In the genomic region with DNA sequence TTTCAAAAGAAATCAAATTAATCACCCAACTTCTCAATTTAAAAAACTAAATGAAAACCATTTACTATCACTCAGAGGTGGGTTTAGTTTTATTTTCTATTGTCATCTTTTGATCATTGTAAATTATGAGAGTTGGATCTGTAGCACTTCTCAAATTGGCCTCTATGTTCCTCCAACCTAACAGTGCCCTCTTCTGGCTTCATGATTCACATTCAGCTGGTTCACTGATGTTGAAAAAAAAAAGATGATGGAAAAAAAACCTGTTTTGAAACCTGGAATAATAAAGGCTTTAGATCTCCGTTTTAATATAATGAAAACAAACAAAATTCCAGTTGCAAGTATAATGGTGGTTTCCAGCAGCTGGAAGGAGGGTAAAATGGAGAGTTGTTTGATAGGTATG, we compare ENCODE assay signal across 8 cellular contexts. TPM values are rescaled to one million over a fixed set of nuclear protein-coding genes. Genes with fewer than 3 reads are reported as not detected.
DNase-seq lines count a peak whose midpoint lies in the region; ATAC-seq and TF ChIP-seq lines count a peak whose summit lies in the region.

No MANE protein-coding gene starts in this region.

- ATAC-seq in GM18858 (IDR thresholded peaks at IDR 0.05; ENCODE audit: unreplicated experiment) (no peak), sciatic nerve (no peak)

- H3K79me2 ChIP-seq in OCI-LY3 (ENCODE audit: low read length): peaks cover 21% of the 10 kb centered on the region

- no peak overlapping the region for H2AFZ ChIP-seq in OCI-LY3 (ENCODE audit: low read depth, low read length)

- H4K20me1 ChIP-seq in OCI-LY3 (ENCODE audit: insufficient read depth, low read length): no peaks in the 10 kb centered on the region

- H3K4me3 ChIP-seq in AG04449 (ENCODE audit: low read depth, low read length): no peak overlapping the region
- H3K4me3 ChIP-seq in OCI-LY3 (ENCODE audit: low read length): no peak overlapping the region
- H3K4me3 ChIP-seq in colonic mucosa: no peak overlapping the region

- TF ChIP-seq CTCF in AG04449 (IDR thresholded peaks at IDR 0.05; ENCODE audit: insufficient read depth, low read length, missing control alignments) (peak; percentile 40), OCI-LY3 (IDR thresholded peaks at IDR 0.05; ENCODE audit: low read depth, low read length) (peak; percentile 62), colonic mucosa (IDR thresholded peaks at IDR 0.05) (peak; percentile 47)

- POLR2A ChIA-PET in AG04449 (lab: Yijun Ruan, JAX): no interaction called here

- H3K9me3 ChIP-seq in OCI-LY3 (ENCODE audit: insufficient read depth, low read length): no peaks in the 10 kb centered on the region
- no peaks in the 10 kb centered on the region for H3K9me3 ChIP-seq in colonic mucosa

- H3K4me2 ChIP-seq in OCI-LY3 (ENCODE audit: low read length): peak overlapping the region; percentile 32; the same call in 1 of the 2 replicates

- H3K36me3 ChIP-seq in OCI-LY3 (replicated peaks; ENCODE audit: low read depth, low read length) (no peaks in the 10 kb centered on the region), colonic mucosa (no peaks in the 10 kb centered on the region)

- DNase-seq in AG04449 (ENCODE audit: low read depth, low spot score) (no peak), EL (peak; percentile 28), HT-29 (ENCODE audit: low spot score) (peak; percentile 67), colonic mucosa (no peak), myocyte (ENCODE audit: low read depth) (peak; percentile 53), sciatic nerve (ENCODE audit: low spot score) (no peak)

- CTCF ChIA-PET in AG04449 (lab: Yijun Ruan, JAX): interaction anchor here (0.7 to 2.8 kb wide), 7 partner anchors 122 to 1595 kb away, joined by 3 to 37 read pairs (median 5); no protein-coding TSS in a partner anchor

- H3K4me1 ChIP-seq in OCI-LY3 (ENCODE audit: low read length) (peaks cover 10% of the 10 kb centered on the region), colonic mucosa (no peaks in the 10 kb centered on the region)

- H3K27me3 ChIP-seq in OCI-LY3 (ENCODE audit: low read depth, low read length): no peaks in the 10 kb centered on the region
- H3K27me3 ChIP-seq in colonic mucosa: no peaks in the 10 kb centered on the region

- H3K9ac ChIP-seq in OCI-LY3 (ENCODE audit: low read length): no peak overlapping the region
- no peak overlapping the region for H3K9ac ChIP-seq in colonic mucosa (ENCODE audit: low read depth in 2 of 2, low read length in 2 of 2)

- intact Hi-C loops in colonic mucosa (cut with DNase I): no loop called here
- intact Hi-C loops in sciatic nerve (cut with DNase I): no loop called here

- H3K27ac ChIP-seq in OCI-LY3 (ENCODE audit: low read length) (no peak overlapping the region), colonic mucosa (no peak overlapping the region)

RNA-seq across cellular contexts. Expression of a gene that starts 2.4 kb away (rescaled TPM):
- total RNA-seq in HT-29 (2014; rRNA removed; shearing (Covaris generic)): 5.0 and 5.6 TPM in 2 replicates
- total RNA-seq in colonic mucosa (10 to 100 TPM; 17.6 to 23.3 TPM), myocyte (13.9 and 15.6 TPM in 2 replicates), sciatic nerve (37.6 TPM)
- 75.9 TPM for polyA plus RNA-seq in myocyte (2012)

Comparison
In these comparisons a context has a peak if more than half of its experiments do, and no peak if none do; other contexts are left out.
1. DNase-seq: peak in EL (single experiment), HT-29 (single experiment) and myocyte (single experiment); none in AG04449 (single experiment), colonic mucosa (single experiment) and sciatic nerve (single experiment).
2. Peak in every context shown above with its lines, with median percentiles within 50 percentile points of each other: CTCF ChIP-seq.